Comparison of ENCODE assay signal across 8 cellular contexts in genomic region chrX:107118322-107119147, GRCh38. TPM values are rescaled to one million over a fixed set of nuclear protein-coding genes. Genes with fewer than 3 reads are reported as not detected.
DNase-seq lines count a peak whose midpoint lies in the region; ATAC-seq and TF ChIP-seq lines count a peak whose summit lies in the region.

RBM41 (minus strand) TSS chrX:107118822; CDS start chrX:107118773, 49 bp downstream.

- no peaks in the 10 kb centered on the region for H3K9me2 ChIP-seq in DOHH2 (replicated peaks; ENCODE audit: control insufficient read depth, low read length)

- H3K36me3 Mint-ChIP-seq in natural killer cell treated with Interleukin-12 subunit alpha and Interleukin-12 subunit beta and Interleukin-15 and Interleukin-18, amount 100 ng/mL, for 72 hours, result peaks cover 30% of the 10 kb centered on the region
- H3K36me3 Mint-ChIP-seq in stimulated activated naive CD8-positive, alpha-beta T cell treated with anti-CD3 and anti-CD28 coated beads, Interleukin-15, Interleukin-2, amounts not matched to agents 100 ng/mL and 50 ng/mL, for 24 hours (ENCODE audit: low read depth), result peaks cover 30% of the 10 kb centered on the region

- no peak for TF ChIP-seq CTCF in DOHH2 (IDR thresholded peaks at IDR 0.05; ENCODE audit: low read depth, low read length, poor library complexity, severe bottlenecking)

- DNase-seq in H4 (ENCODE audit: low spot score) (peak; percentile 68), LHCN-M2 (ENCODE audit: low read depth) (peak; percentile 70), SHP77 (lab: John Stamatoyannopoulos, UW) (peak; percentile 61 to 68), fibroblast of the conjunctiva (ENCODE audit: low read depth) (peak; percentile 54)
- peak; percentile 42 for DNase-seq in activated T-helper 9 cell treated with anti-CD3 and anti-CD28 coated beads, Interleukin-2, amount 50 U/mL, for 16 hours (ENCODE audit: low read depth)
- DNase-seq in natural killer cell treated with Interleukin-12 subunit alpha and Interleukin-12 subunit beta and Interleukin-15 and Interleukin-18, amount 100 ng/mL, for 72 hours (ENCODE audit: low spot score), result peak; percentile 69

- ATAC-seq in natural killer cell treated with Interleukin-12 subunit alpha and Interleukin-12 subunit beta and Interleukin-15 and Interleukin-18, amount 100 ng/mL, for 72 hours, result peak; percentile 95 to 99

- no peaks in the 10 kb centered on the region for H3F3A ChIP-seq in DOHH2 (ENCODE audit: control insufficient read depth, insufficient read depth)

- peak within 1 kb of the TSS; percentile 100 for H3K4me3 Mint-ChIP-seq in natural killer cell treated with Interleukin-12 subunit alpha and Interleukin-12 subunit beta and Interleukin-15 and Interleukin-18, amount 100 ng/mL, for 72 hours
- H3K4me3 Mint-ChIP-seq in stimulated activated naive CD8-positive, alpha-beta T cell treated with anti-CD3 and anti-CD28 coated beads, Interleukin-15, Interleukin-2, amounts not matched to agents 100 ng/mL and 50 ng/mL, for 24 hours, result peak within 1 kb of the TSS; percentile 98

- peak within 1 kb of the TSS; percentile 90 to 92 for H3K27ac Mint-ChIP-seq in natural killer cell treated with Interleukin-12 subunit alpha and Interleukin-12 subunit beta and Interleukin-15 and Interleukin-18, amount 100 ng/mL, for 72 hours
- H3K27ac Mint-ChIP-seq in stimulated activated naive CD8-positive, alpha-beta T cell treated with anti-CD3 and anti-CD28 coated beads, Interleukin-15, Interleukin-2, amounts not matched to agents 100 ng/mL and 50 ng/mL, for 24 hours, result peak within 1 kb of the TSS; percentile 99

- H3K4me1 ChIP-seq in DOHH2 (ENCODE audit: control insufficient read depth, low read length), result peaks cover 9% of the 10 kb centered on the region

- H3K4me3 ChIP-seq in DOHH2 (ENCODE audit: low read length), result peak within 1 kb of the TSS; percentile 85

- H4K20me1 ChIP-seq in DOHH2 (ENCODE audit: control insufficient read depth, insufficient read depth, low read depth, low read length), result no peaks in the 10 kb centered on the region

- H3K27ac ChIP-seq in DOHH2 (ENCODE audit: low read depth, low read length), result no peak within 1 kb of the TSS

- peak within 1 kb of the TSS; percentile 50 for H3K4me2 ChIP-seq in DOHH2 (ENCODE audit: low read length)

- no peaks in the 10 kb centered on the region for H3K9me3 ChIP-seq in DOHH2 (ENCODE audit: control insufficient read depth, insufficient read depth, low read length)

- H3K27me3 ChIP-seq in DOHH2 (ENCODE audit: control insufficient read depth, low read length), result no peaks in the 10 kb centered on the region

- H3K9me3 Mint-ChIP-seq in natural killer cell treated with Interleukin-12 subunit alpha and Interleukin-12 subunit beta and Interleukin-15 and Interleukin-18, amount 100 ng/mL, for 72 hours, result no peaks in the 10 kb centered on the region
- H3K9me3 Mint-ChIP-seq in stimulated activated naive CD8-positive, alpha-beta T cell treated with anti-CD3 and anti-CD28 coated beads, Interleukin-15, Interleukin-2, amounts not matched to agents 100 ng/mL and 50 ng/mL, for 24 hours, result no peaks in the 10 kb centered on the region

- peaks cover 0 to 14% of the 10 kb centered on the region in 2 donors for H3K27me3 Mint-ChIP-seq in natural killer cell treated with Interleukin-12 subunit alpha and Interleukin-12 subunit beta and Interleukin-15 and Interleukin-18, amount 100 ng/mL, for 72 hours
- H3K27me3 Mint-ChIP-seq in stimulated activated naive CD8-positive, alpha-beta T cell treated with anti-CD3 and anti-CD28 coated beads, Interleukin-15, Interleukin-2, amounts not matched to agents 100 ng/mL and 50 ng/mL, for 24 hours, result no peaks in the 10 kb centered on the region

- peaks cover 20 to 28% of the 10 kb centered on the region in 2 donors for H3K4me1 Mint-ChIP-seq in natural killer cell treated with Interleukin-12 subunit alpha and Interleukin-12 subunit beta and Interleukin-15 and Interleukin-18, amount 100 ng/mL, for 72 hours (ENCODE audit: low read depth in 2 of 2)
- peaks cover 24% of the 10 kb centered on the region for H3K4me1 Mint-ChIP-seq in stimulated activated naive CD8-positive, alpha-beta T cell treated with anti-CD3 and anti-CD28 coated beads, Interleukin-15, Interleukin-2, amounts not matched to agents 100 ng/mL and 50 ng/mL, for 24 hours (ENCODE audit: low read depth)

- peaks cover 30% of the 10 kb centered on the region for H3K36me3 ChIP-seq in DOHH2 (ENCODE audit: control insufficient read depth, low read length)

- H3K79me2 ChIP-seq in DOHH2 (ENCODE audit: control insufficient read depth, low read length), result peaks cover 14% of the 10 kb centered on the region

RNA-seq across cellular contexts. Expression of gene RBM41, which starts in this region (rescaled TPM):
- 9.7 and 10.0 TPM in 2 replicates for total RNA-seq in H4 (2014; rRNA removed; shearing (Covaris generic))
- 9.4 and 9.9 TPM in 2 replicates for total RNA-seq in LHCN-M2 (2014; rRNA removed)
- polyA plus RNA-seq in LHCN-M2 (2012), result 2.8 TPM
- 10 to 100 TPM; 10.0 to 14.4 TPM for total RNA-seq in natural killer cell treated with Interleukin-12 subunit alpha and Interleukin-12 subunit beta and Interleukin-15 and Interleukin-18, amount 100 ng/mL, for 72 hours
